In genomic region chr20:39057143-39057542, GRCh38 we compare ENCODE assay signal across 26 cellular contexts.
"Had no signal": no experiment of that assay in that cellular context is flagged by ENCODE, and none has a peak within 500 bp of the region (broad histone marks: within the 10 kb centered on the region; RNA-seq: fewer than 3 reads in every experiment).

No MANE protein-coding gene starts in this region.

- H3K4me3 ChIP-seq: body of pancreas, colonic mucosa had no signal

- H3K9me3 Mint-ChIP-seq: activated B cell treated with CpG ODN at 0.5 μM for 24 hours; activated CD8-positive, alpha-beta T cell treated with anti-CD3 and anti-CD28 coated beads for 36 hours; activated T-cell treated with anti-CD3 and anti-CD28 coated beads, Interleukin-2, amount 50 U/mL, for 4 hours; activated T-helper 17 cell treated with anti-CD3 and anti-CD28 coated beads, Interleukin-2, amount 50 U/mL, for 72 hours; endodermal cell had no signal

- H3K27me3 ChIP-seq: body of pancreas, colonic mucosa had no signal

- H3K27ac Mint-ChIP-seq: activated B cell treated with CpG ODN at 0.5 μM for 24 hours; activated CD8-positive, alpha-beta T cell treated with anti-CD3 and anti-CD28 coated beads for 36 hours; activated naive CD8-positive, alpha-beta T cell; activated T-helper 17 cell treated with anti-CD3 and anti-CD28 coated beads, Interleukin-2, amount 50 U/mL, for 72 hours; endodermal cell; T-helper 17 cell had no signal

- H3K36me3 ChIP-seq: colonic mucosa, WERI-Rb-1 had no signal

- H3K36me3 Mint-ChIP-seq: activated naive CD8-positive, alpha-beta T cell had no signal

- H3K4me3 Mint-ChIP-seq: activated B cell treated with CpG ODN at 0.5 μM for 24 hours; activated CD8-positive, alpha-beta T cell treated with anti-CD3 and anti-CD28 coated beads for 36 hours; activated naive CD8-positive, alpha-beta T cell; activated T-cell treated with anti-CD3 and anti-CD28 coated beads, Interleukin-2, amount 50 U/mL, for 4 hours; activated T-helper 17 cell treated with anti-CD3 and anti-CD28 coated beads, Interleukin-2, amount 50 U/mL, for 72 hours; endodermal cell; T-helper 17 cell had no signal

- ATAC-seq: activated CD4-positive, CD25-positive, alpha-beta regulatory T cell treated with anti-CD3 and anti-CD28 coated beads, Interleukin-2, amount 50 U/mL, for 24 hours; activated CD8-positive, alpha-beta T cell treated with anti-CD3 and anti-CD28 coated beads for 36 hours; activated T-cell treated with anti-CD3 and anti-CD28 coated beads, Interleukin-2, amount 50 U/mL, for 4 hours; activated T-helper 17 cell treated with anti-CD3 and anti-CD28 coated beads, Interleukin-2, amount 50 U/mL, for 72 hours; body of pancreas; T-helper 17 cell had no signal

- H3K4me1 ChIP-seq: body of pancreas, colonic mucosa had no signal

- H3K27ac ChIP-seq: body of pancreas, colonic mucosa, WERI-Rb-1 had no signal

- DNase-seq: activated B cell treated with CpG ODN at 0.5 μM for 24 hours; activated CD4-positive, alpha-beta T cell treated with anti-CD3 and anti-CD28 coated beads for 48 hours; activated CD4-positive, alpha-beta T cell treated with anti-CD3 and anti-CD28 coated beads, Interleukin-2, amount 50 U/mL, for 1 hour; activated CD4-positive, alpha-beta T cell treated with anti-CD3 and anti-CD28 coated beads, Interleukin-2, amount 50 U/mL, for 48 hours; activated CD8-positive, alpha-beta memory T cell treated with anti-CD3 and anti-CD28 coated beads for 24 hours; activated CD8-positive, alpha-beta T cell treated with anti-CD3 and anti-CD28 coated beads for 36 hours; activated effector memory CD4-positive, alpha-beta T cell treated with Interleukin-2 at 50 U/mL for 16 hours; activated gamma-delta T cell treated with Interleukin-2 at 50 U/mL for 16 hours; activated naive CD4-positive, alpha-beta T cell treated with anti-CD3 and anti-CD28 coated beads, Interleukin-2, amount 50 U/mL, for 16 hours; activated naive CD4-positive, alpha-beta T cell treated with Interleukin-2 at 50 U/mL for 16 hours; activated T-cell treated with anti-CD3 and anti-CD28 coated beads, Interleukin-2, amount 50 U/mL, for 4 hours; amniotic stem cell; aorta; body of pancreas; caudate nucleus; colonic mucosa; effector memory CD4-positive, alpha-beta T cell; endodermal cell; foreskin fibroblast; head of caudate nucleus; T-helper 1 cell; T-helper 17 cell; WERI-Rb-1 had no signal

- H3K9me3 ChIP-seq: body of pancreas, colonic mucosa had no signal

- H3K4me1 Mint-ChIP-seq: activated B cell treated with CpG ODN at 0.5 μM for 24 hours; activated T-helper 17 cell treated with anti-CD3 and anti-CD28 coated beads, Interleukin-2, amount 50 U/mL, for 72 hours; endodermal cell had no signal
